ENCODE assay signal across 39 cellular contexts in the genomic region with DNA sequence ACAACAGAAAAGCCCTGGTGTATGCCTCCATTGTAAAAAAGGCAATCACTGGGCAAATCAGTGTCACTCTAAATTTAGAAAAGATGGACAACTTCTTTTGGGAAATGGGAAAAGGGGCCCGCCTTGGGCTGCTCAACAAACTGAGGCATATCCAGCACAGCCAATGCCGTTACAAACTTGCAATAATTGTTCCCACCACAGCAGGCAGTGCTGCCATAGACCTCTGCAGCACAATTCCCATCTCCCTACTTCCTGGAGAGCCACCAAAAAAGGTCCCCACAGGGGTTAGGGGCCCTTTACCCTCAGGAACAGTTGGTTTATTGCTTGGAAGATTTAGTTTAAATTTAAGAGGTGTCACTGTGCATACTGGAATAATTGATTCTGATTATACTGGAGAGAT. TPM values are rescaled to one million over a fixed set of nuclear protein-coding genes. Genes with fewer than 3 reads are reported as not detected.
"Had no signal": no experiment of that assay in that cellular context is flagged by ENCODE, and none has a peak within 500 bp of the region (broad histone marks: within the 10 kb centered on the region; RNA-seq: fewer than 3 reads in every experiment).

No MANE protein-coding gene starts in this region.

- H3K9me3 ChIP-seq: MG63 had no signal

- H3K36me3 ChIP-seq: MG63 had no signal

- H3K9ac ChIP-seq: KMS-11 had no signal

- H3K4me3 ChIP-seq: MG63 had no signal

- H3K27ac ChIP-seq: KMS-11 had no signal

- DNase-seq: Karpas-422, Kasumi-1, MG63, MM.1S, MV-4-11, NCI-H1048, NCI-H1092, NCI-H1092 treated with DMSO at 0.1 percent for 48 hours, NCI-H1105, NCI-H1105 treated with DMSO at 0.1 percent for 48 hours, NCI-H1417, NCI-H1417 treated with DMSO at 0.1 percent for 48 hours, NCI-H1436, NCI-H1436 treated with DMSO at 0.1 percent for 48 hours, NCI-H146, NCI-H1694, NCI-H1694 treated with DMSO at 0.1 percent for 48 hours, NCI-H187, NCI-H187 treated with DMSO at 0.1 percent for 48 hours, NCI-H1930, NCI-H2029, NCI-H2029 treated with DMSO at 0.1 percent for 48 hours, NCI-H2081, NCI-H2081 treated with DMSO at 0.1 percent for 48 hours, NCI-H2107, NCI-H2171, NCI-H2171 treated with DMSO at 0.1 percent for 48 hours, NCI-H2227 treated with DMSO at 0.1 percent for 48 hours, NCI-H226, NCI-H345, NCI-H446, NCI-H446 treated with DMSO at 0.1 percent for 48 hours, NCI-H510A, NCI-H510A treated with DMSO at 0.1 percent for 48 hours had no signal

- H3K4me2 ChIP-seq: KMS-11 had no signal

RNA-seq across cellular contexts. Expression of a gene that starts 16.4 kb away (rescaled TPM):
- total RNA-seq: LHCN-M2, M059J, MCF 10A, NCI-H460 had no signal

RNA-seq across cellular contexts. Expression of a gene that starts 26.7 kb away (rescaled TPM):
- total RNA-seq: LHCN-M2, M059J, NCI-H460 had no signal

RNA-seq across cellular contexts. Expression of a gene that starts 36.6 kb away (rescaled TPM):
- total RNA-seq: LHCN-M2, M059J, MCF 10A, NCI-H460 had no signal
